ENCODE assay signal across 8 cellular contexts in genomic region chr4:141131738-141132688, GRCh38. TPM values are rescaled to one million over a fixed set of nuclear protein-coding genes. Genes with fewer than 3 reads are reported as not detected.
A peak's percentile ranks its signal among the peaks of the same experiment; 100 is the strongest.
DNase-seq lines count a peak whose midpoint lies in the region; FAIRE-seq and TF ChIP-seq lines count a peak whose summit lies in the region.

No MANE protein-coding gene starts in this region.

- H3K36me3 Mint-ChIP-seq in activated CD4-positive, alpha-beta T cell treated with anti-CD3 and anti-CD28 coated beads, Interleukin-2, amount 10 ng/mL, durations not matched to agents 24 days and 14 days (ENCODE audit: low read depth), result peaks cover 1% of the 10 kb centered on the region

- H3K9me3 ChIP-seq in HUES6 (ENCODE audit: control insufficient read depth, insufficient read depth, low read depth, low read length), result no peaks in the 10 kb centered on the region
- no peaks in the 10 kb centered on the region for H3K9me3 ChIP-seq in liver (ENCODE audit: control insufficient read depth in 4 of 4, low read length in 3 of 4)
- H3K9me3 ChIP-seq in testis, result no peaks in the 10 kb centered on the region

- peak overlapping the region; percentile 63 for H3K4me3 Mint-ChIP-seq in activated CD4-positive, alpha-beta T cell treated with anti-CD3 and anti-CD28 coated beads, Interleukin-2, amount 10 ng/mL, durations not matched to agents 24 days and 14 days

- H3K4me3 ChIP-seq in HUES6 (ENCODE audit: low read depth, low read length), result peak overlapping the region; percentile 94
- H3K4me3 ChIP-seq in bronchial epithelial cell (ENCODE audit: low read depth, low read length), result peak overlapping the region; percentile 52
- H3K4me3 ChIP-seq in liver (ENCODE audit: low read depth in 1 of 3, low read length in 3 of 3), result peak overlapping the region in 2 of 3 donors; percentile 56 to 74
- peak overlapping the region; percentile 80 to 89 for H3K4me3 ChIP-seq in testis

- peak; percentile 56 for DNase-seq in activated CD4-positive, alpha-beta T cell treated with anti-CD3 and anti-CD28 coated beads, Interleukin-2, amount 10 ng/mL, durations not matched to agents 24 days and 14 days
- DNase-seq in activated CD4-positive, alpha-beta T cell treated with anti-CD3 and anti-CD28 coated beads, Interleukin-2, amount 50 U/mL, for 1 hour, result no peak
- DNase-seq in bronchial epithelial cell (ENCODE audit: low read depth) (no peak), testis (peak; percentile 37), HK-2 (ENCODE audit: unreplicated experiment) (no peak), H54 (ENCODE audit: insufficient read length, low spot score) (no peak)

- no peak for FAIRE-seq in bronchial epithelial cell (lab: Jason Lieb, UNC)
- FAIRE-seq in H54 (lab: Jason Lieb, UNC), result no peak

- no peak overlapping the region for H3K27ac Mint-ChIP-seq in activated CD4-positive, alpha-beta T cell treated with anti-CD3 and anti-CD28 coated beads, Interleukin-2, amount 10 ng/mL, durations not matched to agents 24 days and 14 days

- H3K27ac ChIP-seq in HUES6 (ENCODE audit: low read depth, low read length) (no peak overlapping the region), liver (ENCODE audit: low read depth in 1 of 2, low read length in 2 of 2) (peak overlapping the region in 1 of 2 donors; percentile 23), testis (peak overlapping the region; percentile 60 to 76)

- TF ChIP-seq POLR2A in testis (IDR thresholded peaks at IDR 0.05), result no peak
- TF ChIP-seq POLR2A in H54 (IDR thresholded peaks at IDR 0.05; ENCODE audit: low read depth, low read length), result no peak

- H3K4me1 ChIP-seq in HUES6 (ENCODE audit: control insufficient read depth, insufficient read depth, low read length) (peaks cover 14% of the 10 kb centered on the region), liver (ENCODE audit: control insufficient read depth in 4 of 4, insufficient read depth in 4 of 4, low read length in 3 of 4) (peaks cover 3 to 19% (median 13%) of the 10 kb centered on the region in 4 donors), testis (peaks cover 12% of the 10 kb centered on the region)

- peaks cover 10% of the 10 kb centered on the region for H3K4me1 Mint-ChIP-seq in activated CD4-positive, alpha-beta T cell treated with anti-CD3 and anti-CD28 coated beads, Interleukin-2, amount 10 ng/mL, durations not matched to agents 24 days and 14 days

- TF ChIP-seq CTCF in bronchial epithelial cell (IDR thresholded peaks at IDR 0.05; ENCODE audit: insufficient read depth, low read length, severe bottlenecking), result no peak
- TF ChIP-seq CTCF in liver (IDR thresholded peaks at IDR 0.05; ENCODE audit: low read depth, low read length, missing input control), result no peak
- TF ChIP-seq CTCF in testis (IDR thresholded peaks at IDR 0.05), result no peak

- H3K9ac ChIP-seq in HUES6 (ENCODE audit: low read length) (peak overlapping the region; percentile 57), liver (ENCODE audit: low read depth in 1 of 2, low read length in 2 of 2) (no peak overlapping the region)

- intact Hi-C loops in activated CD4-positive, alpha-beta T cell treated with anti-CD3 and anti-CD28 coated beads, Interleukin-2, amount 10 ng/mL, durations not matched to agents 24 days and 14 days (cut with micrococcal nuclease), result no loop called here
- intact Hi-C loops in testis (cut with DNase I; ENCODE audit: low total_unique reads), result loop anchor here (5.0 kb wide), 1 partner anchor 270 kb away; no protein-coding TSS in a partner anchor

- H3K27me3 ChIP-seq in HUES6 (ENCODE audit: control insufficient read depth, insufficient read depth, low read length), result peaks cover 49% of the 10 kb centered on the region
- H3K27me3 ChIP-seq in bronchial epithelial cell (ENCODE audit: control insufficient read depth, insufficient read depth, low read length), result peaks cover 15% of the 10 kb centered on the region
- peaks cover 0 to 10% (median 3%) of the 10 kb centered on the region in 4 donors for H3K27me3 ChIP-seq in liver (ENCODE audit: control insufficient read depth in 4 of 4, insufficient read depth in 4 of 4, low read length in 3 of 4)
- no peaks in the 10 kb centered on the region for H3K27me3 ChIP-seq in testis

- H3K27me3 Mint-ChIP-seq in activated CD4-positive, alpha-beta T cell treated with anti-CD3 and anti-CD28 coated beads, Interleukin-2, amount 10 ng/mL, durations not matched to agents 24 days and 14 days, result peaks cover 71% of the 10 kb centered on the region

- TF ChIP-seq RAD21 in liver (IDR thresholded peaks at IDR 0.05), result no peak

- H3K9me3 Mint-ChIP-seq in activated CD4-positive, alpha-beta T cell treated with anti-CD3 and anti-CD28 coated beads, Interleukin-2, amount 10 ng/mL, durations not matched to agents 24 days and 14 days, result no peaks in the 10 kb centered on the region

- H3K36me3 ChIP-seq in HUES6 (ENCODE audit: control insufficient read depth, insufficient read depth, low read length) (no peaks in the 10 kb centered on the region), bronchial epithelial cell (ENCODE audit: control insufficient read depth, insufficient read depth, low read length) (no peaks in the 10 kb centered on the region), liver (ENCODE audit: control insufficient read depth in 4 of 4, insufficient read depth in 3 of 4, low read depth in 1 of 4, low read length in 3 of 4) (no peaks in the 10 kb centered on the region), testis (ENCODE audit: low read depth, missing control alignments) (no peaks in the 10 kb centered on the region)

- 6% methylated on average over 71 of the region's 71 CpGs for WGBS in liver
- WGBS in testis, 2 donors, result 3 to 12% methylated on average over 14 to 56 of the region's 71 CpGs

TF ChIP-seq in liver, 16 proteins besides CTCF, POLR2A, EP300 and RAD21:
- TF ChIP-seq GABPA (IDR thresholded peaks at IDR 0.05 in 1 of 2, conservative IDR thresholded peaks at IDR 0.05 in 1 of 2), result no peak
- no peak for TF ChIP-seq HNF4G (IDR thresholded peaks at IDR 0.05)
- TF ChIP-seq TAF1 (conservative IDR thresholded peaks at IDR 0.05), result no peak
- TF ChIP-seq ZBTB33 (IDR thresholded peaks at IDR 0.05), result no peak
- TF ChIP-seq ATF3 (IDR thresholded peaks at IDR 0.05), result no peak
- no peak for TF ChIP-seq EGR1 (IDR thresholded peaks at IDR 0.05; ENCODE audit: low read depth in 2 of 2)
- TF ChIP-seq YY1 (IDR thresholded peaks at IDR 0.05), result no peak

RNA-seq across cellular contexts. Expression of gene RNF150, which starts 1.3 kb away (rescaled TPM):
- total RNA-seq in activated CD4-positive, alpha-beta T cell treated with anti-CD3 and anti-CD28 coated beads, Interleukin-2, amount 10 ng/mL, durations not matched to agents 24 days and 14 days, result 0.02 TPM in 1 of 2 replicates, not detected in the other
- total RNA-seq in bronchial epithelial cell (under 0.01 and 0.13 TPM in 2 replicates), liver (1 to 10 TPM; 1.1 to 1.4 TPM), testis (1 to 10 TPM; 6.5 to 7.8 TPM)
- polyA plus RNA-seq in liver (under 1 TPM; 0.27 to 0.56 TPM), testis (ENCODE audit: insufficient read depth, low read depth, low replicate concordance) (4.7 TPM)

Comparison
In these comparisons a context has a peak if more than half of its experiments do, and no peak if none do; other contexts are left out.
1. DNase-seq: peak in activated CD4-positive, alpha-beta T cell treated with anti-CD3 and anti-CD28 coated beads, Interleukin-2, amount 10 ng/mL, durations not matched to agents 24 days and 14 days (single experiment) and testis (single experiment); none in activated CD4-positive, alpha-beta T cell treated with anti-CD3 and anti-CD28 coated beads, Interleukin-2, amount 50 U/mL, for 1 hour (single experiment), bronchial epithelial cell (single experiment), HK-2 (single experiment) and H54 (single experiment).
2. Peak in every context shown above with its lines, with median percentiles within 50 percentile points of each other: H3K4me3 ChIP-seq.